ENCODE assay signal across 1 cellular context in the genomic region with DNA sequence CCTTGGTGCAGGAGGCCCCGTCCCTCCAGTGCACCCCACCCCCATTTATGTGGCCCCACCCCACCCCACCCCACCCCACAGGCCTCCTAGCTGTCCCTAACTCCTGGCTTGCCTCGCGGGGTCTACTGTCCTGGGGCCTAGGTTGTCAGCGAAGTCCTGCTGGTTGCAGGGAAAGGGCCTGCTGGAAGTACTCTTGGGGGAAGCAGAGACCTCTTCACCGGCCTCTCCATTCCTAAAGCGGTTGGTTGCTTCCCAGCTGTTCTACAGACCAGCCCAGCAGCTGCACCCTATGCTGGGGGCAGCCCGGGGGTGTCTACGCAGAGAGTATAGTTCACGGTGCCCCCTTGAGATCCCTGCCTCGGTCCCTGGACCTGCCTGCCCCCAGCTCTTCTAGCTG.
TF ChIP-seq lines count a peak whose summit lies in the region.

No MANE protein-coding gene starts in this region.

TF ChIP-seq in H1, 55 proteins besides CTCF, POLR2A, EP300 and RAD21 (continued from another document):
- TF ChIP-seq, protein P1, sequence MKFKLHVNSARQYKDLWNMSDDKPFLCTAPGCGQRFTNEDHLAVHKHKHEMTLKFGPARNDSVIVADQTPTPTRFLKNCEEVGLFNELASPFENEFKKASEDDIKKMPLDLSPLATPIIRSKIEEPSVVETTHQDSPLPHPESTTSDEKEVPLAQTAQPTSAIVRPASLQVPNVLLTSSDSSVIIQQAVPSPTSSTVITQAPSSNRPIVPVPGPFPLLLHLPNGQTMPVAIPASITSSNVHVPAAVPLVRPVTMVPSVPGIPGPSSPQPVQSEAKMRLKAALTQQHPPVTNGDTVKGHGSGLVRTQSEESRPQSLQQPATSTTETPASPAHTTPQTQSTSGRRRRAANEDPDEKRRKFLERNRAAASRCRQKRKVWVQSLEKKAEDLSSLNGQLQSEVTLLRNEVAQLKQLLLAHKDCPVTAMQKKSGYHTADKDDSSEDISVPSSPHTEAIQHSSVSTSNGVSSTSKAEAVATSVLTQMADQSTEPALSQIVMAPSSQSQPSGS (IDR thresholded peaks at IDR 0.05; ENCODE audit: low read length): no peak
- TF ChIP-seq TBP (IDR thresholded peaks at IDR 0.05; ENCODE audit: low read depth, low read length): no peak
- no peak for TF ChIP-seq SIX5 (IDR thresholded peaks at IDR 0.05; ENCODE audit: low read depth, low read length)
